Comparison of ENCODE assay signal across 9 cellular contexts in the genomic region with DNA sequence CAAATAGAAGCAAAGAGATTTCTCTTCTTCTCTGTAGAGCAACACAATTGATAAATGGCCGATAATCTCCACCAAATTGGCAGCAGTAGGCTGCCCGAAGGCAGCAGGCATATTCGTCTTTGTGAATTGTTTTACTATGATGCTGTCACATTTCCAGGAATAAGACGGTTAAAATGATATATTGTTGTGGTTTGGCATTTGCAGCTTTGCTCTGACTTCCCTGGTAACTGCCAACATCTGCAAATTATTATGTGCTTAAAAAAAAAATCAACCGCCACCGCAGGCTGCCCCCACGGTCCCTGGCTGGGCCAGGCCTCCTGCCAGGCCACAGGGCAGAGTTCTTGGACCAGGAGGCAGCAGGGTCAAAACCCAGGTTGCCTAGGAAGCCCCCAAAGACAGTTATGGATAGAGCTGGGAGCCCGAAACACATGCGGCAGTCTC.
DNase-seq lines count a peak whose midpoint lies in the region; ATAC-seq and TF ChIP-seq lines count a peak whose summit lies in the region.
"Had no signal": no experiment of that assay in that cellular context is flagged by ENCODE, and none has a peak within 500 bp of the region (broad histone marks: within the 10 kb centered on the region; RNA-seq: fewer than 3 reads in every experiment).

No MANE protein-coding gene starts in this region.

- H3K9me3 ChIP-seq in thoracic aorta: no peaks in the 10 kb centered on the region

- peak overlapping the region; percentile 60 to 72 for H3K27ac ChIP-seq in thoracic aorta
- H3K27ac ChIP-seq: 22Rv1 had no signal

- H3K4me3 ChIP-seq in thoracic aorta: peak overlapping the region; percentile 21

- ATAC-seq in left cardiac atrium: peak; percentile 9 to 11
- ATAC-seq in thoracic aorta (ENCODE audit: insufficient number of reproducible peaks, low FRiP score, low read depth): no peak
- no peak for ATAC-seq in HG02840 (IDR thresholded peaks at IDR 0.05; ENCODE audit: low FRiP score, unreplicated experiment)

- intact Hi-C loops in left cardiac atrium (cut with DNase I): loop anchor here in 1 of 2 donors (5.0 kb wide), 2 partner anchors 58 to 178 kb away; a partner anchor contains a TSS

- no peaks in the 10 kb centered on the region for H3K36me3 ChIP-seq in thoracic aorta

- DNase-seq in DMS 273 (lab: John Stamatoyannopoulos, UW; ENCODE audit: unreplicated experiment) (peak; percentile 22), DMS 273 treated with DMSO at 0.1 percent for 48 hours (lab: John Stamatoyannopoulos, UW) (no peak), UCSD-AML1 (lab: John Stamatoyannopoulos, UW; ENCODE audit: unreplicated experiment) (peak; percentile 81), left cardiac atrium (no peak), thoracic aorta (ENCODE audit: low spot score) (no peak), D341Med (ENCODE audit: low spot score) (no peak), HuH-7.5 (ENCODE audit: low spot score) (no peak)

- TF ChIP-seq CTCF in thoracic aorta (IDR thresholded peaks at IDR 0.05): no peak

- H3K27me3 ChIP-seq in thoracic aorta (replicated peaks; ENCODE audit: insufficient read depth): no peaks in the 10 kb centered on the region

- H3K4me1 ChIP-seq in thoracic aorta (ENCODE audit: control insufficient read depth in 1 of 2, low read depth in 2 of 2): peaks cover 23 to 61% of the 10 kb centered on the region in 2 donors

Comparison
In these comparisons a context has a peak if more than half of its experiments do, and no peak if none do; other contexts are left out.
1. DNase-seq: peak in DMS 273 (single experiment) and UCSD-AML1 (single experiment); none in DMS 273 treated with DMSO at 0.1 percent for 48 hours (single experiment), left cardiac atrium (single experiment), thoracic aorta (single experiment), D341Med (single experiment) and HuH-7.5 (single experiment).
2. ATAC-seq: peak in left cardiac atrium (2 of 2); none in thoracic aorta (single experiment) and HG02840 (single experiment).